ENCODE assay signal across 21 cellular contexts in genomic region chr1:198264271-198264670, GRCh38.
DNase-seq lines count a peak whose midpoint lies in the region; ATAC-seq, FAIRE-seq and TF ChIP-seq lines count a peak whose summit lies in the region.
"Had no signal": no experiment of that assay in that cellular context is flagged by ENCODE, and none has a peak within 500 bp of the region (broad histone marks: within the 10 kb centered on the region; RNA-seq: fewer than 3 reads in every experiment).

No MANE protein-coding gene starts in this region.

- H3K36me3 ChIP-seq in cardiac muscle cell (no peaks in the 10 kb centered on the region), brain microvascular endothelial cell (replicated peaks) (peaks cover 3% of the 10 kb centered on the region)
- H3K36me3 ChIP-seq: Peyer's patch had no signal

- in situ Hi-C loops in brain microvascular endothelial cell (cut with HindIII; ENCODE audit: low pct_ligation_motif_present, low sequenced_read_pairs), result no loop called here

- peak overlapping the region; percentile 95 for H3K27ac ChIP-seq in cardiac muscle cell
- H3K27ac ChIP-seq in brain microvascular endothelial cell, result peak overlapping the region; percentile 70
- H3K27ac ChIP-seq: BLaER1, Peyer's patch had no signal

- peaks cover 41% of the 10 kb centered on the region for H3K4me1 ChIP-seq in cardiac muscle cell (ENCODE audit: low read depth)
- H3K4me1 ChIP-seq: BLaER1 had no signal

- H3K27me3 ChIP-seq in cardiac muscle cell (no peaks in the 10 kb centered on the region), brain microvascular endothelial cell (replicated peaks) (no peaks in the 10 kb centered on the region)
- H3K27me3 ChIP-seq: BLaER1, Peyer's patch had no signal

- H3K9me3 ChIP-seq in cardiac muscle cell (ENCODE audit: low read depth), result no peaks in the 10 kb centered on the region
- H3K9me3 ChIP-seq: BLaER1, Peyer's patch had no signal

- peak; percentile 16 for FAIRE-seq in D721Med (lab: Jason Lieb, UNC)

- TF ChIP-seq CTCF in cardiac muscle cell (IDR thresholded peaks at IDR 0.05; ENCODE audit: low read depth, low read length) (no peak), D721Med (IDR thresholded peaks at IDR 0.05; ENCODE audit: insufficient read depth, missing control alignments) (no peak), brain microvascular endothelial cell (IDR thresholded peaks at IDR 0.05; ENCODE audit: low read depth, low read length, missing control alignments) (no peak)

- ATAC-seq in left cardiac atrium (no peak), HG03521 (IDR thresholded peaks at IDR 0.05; ENCODE audit: unreplicated experiment) (no peak)

- H3K4me3 ChIP-seq in cardiac muscle cell (no peak overlapping the region), brain microvascular endothelial cell (ENCODE audit: low read depth, low read length) (no peak overlapping the region)
- H3K4me3 ChIP-seq: BLaER1, GM23248, Peyer's patch had no signal

- intact Hi-C loops in left cardiac atrium (cut with DNase I), result no loop called here

- DNase-seq in cardiac muscle cell (ENCODE audit: low read depth in 1 of 2, low spot score in 1 of 2) (no peak), left cardiac atrium (no peak), D721Med (ENCODE audit: insufficient read length, low spot score) (no peak), brain microvascular endothelial cell (no peak), iris pigment epithelial cell (ENCODE audit: low read depth) (peak; percentile 50), DMS114 treated with DMSO at 0.1 percent for 48 hours (lab: John Stamatoyannopoulos, UW; ENCODE audit: unreplicated experiment) (no peak)
- DNase-seq in stimulated activated CD4-positive, alpha-beta T cell treated with anti-CD3 and anti-CD28 coated beads, Interleukin-12 subunit alpha, Interleukin-12 subunit beta, amount 100 ng/mL, for 4 hours, result no peak
- DNase-seq: 8988T; CD4-positive, CD25-positive, alpha-beta regulatory T cell; GM23248; H7; NCI-H1092; NCI-H1436; NCI-H187; NCI-H2081 treated with DMSO at 0.1 percent for 48 hours; NCI-H2171; NCI-H510A; NCI-H69; Peyer's patch had no signal
